In genomic region chrX:76253432-76253831, GRCh38 we compare ENCODE assay signal across 8 cellular contexts.
DNase-seq lines count a peak whose midpoint lies in the region; ATAC-seq and TF ChIP-seq lines count a peak whose summit lies in the region.

No MANE protein-coding gene starts in this region.

- peak; percentile 40 for DNase-seq in AG08396 (ENCODE audit: low spot score)
- peak; percentile 48 for DNase-seq in NCI-H460 (ENCODE audit: extremely low read depth, low read depth)
- DNase-seq in activated T-cell treated with anti-CD3 and anti-CD28 coated beads, Interleukin-2, amount 50 U/mL, for 1 hour = peak; percentile 25
- DNase-seq in globus pallidus (ENCODE audit: low spot score) = peak; percentile 36
- DNase-seq in retina = peak; percentile 14
- no peak for DNase-seq in NCI-H1048 (lab: John Stamatoyannopoulos, UW)

- ATAC-seq in HG02678 (IDR thresholded peaks at IDR 0.05; ENCODE audit: unreplicated experiment) = peak; percentile 93

- peak; percentile 57 for TF ChIP-seq CTCF in GM12873 (IDR thresholded peaks at IDR 0.05; ENCODE audit: insufficient read depth, low read depth, low read length, missing control alignments)
